ENCODE assay signal across 23 cellular contexts in the genomic region with DNA sequence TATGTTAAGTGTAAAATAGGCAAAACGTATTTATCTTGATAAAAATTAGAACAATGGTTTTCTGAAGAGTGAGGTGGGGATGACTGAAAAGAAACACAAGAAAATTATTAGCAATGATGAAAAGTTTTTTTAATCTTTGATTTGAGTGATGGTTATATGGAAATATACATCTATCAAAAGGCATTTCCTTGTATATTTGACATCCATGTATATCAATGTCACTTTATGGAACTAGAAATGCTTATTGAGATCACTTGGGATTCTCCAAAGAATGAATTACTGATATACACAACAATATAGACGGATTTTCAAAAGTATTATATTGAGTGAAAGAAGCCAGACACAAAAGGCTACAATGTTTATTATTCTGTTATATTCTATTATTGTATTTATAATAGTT.
"Had no signal": no experiment of that assay in that cellular context is flagged by ENCODE, and none has a peak within 500 bp of the region (broad histone marks: within the 10 kb centered on the region; RNA-seq: fewer than 3 reads in every experiment).

No MANE protein-coding gene starts in this region.

- H3K9me3 ChIP-seq: colonic mucosa, esophagus muscularis mucosa, gastrocnemius medialis, gastroesophageal sphincter, heart left ventricle, heart right ventricle had no signal

- H3K27me3 ChIP-seq: colonic mucosa, dorsolateral prefrontal cortex, esophagus muscularis mucosa, esophagus squamous epithelium, foreskin keratinocyte, gastrocnemius medialis, gastroesophageal sphincter, heart left ventricle, heart right ventricle had no signal

- H3K36me3 ChIP-seq: colonic mucosa, esophagus muscularis mucosa, esophagus squamous epithelium, gastrocnemius medialis, gastroesophageal sphincter, heart left ventricle, heart right ventricle had no signal

- H3K4me3 ChIP-seq: colonic mucosa, coronary artery, dorsolateral prefrontal cortex, esophagus muscularis mucosa, esophagus squamous epithelium, gastrocnemius medialis, gastroesophageal sphincter, heart left ventricle, heart right ventricle had no signal

- H3K27ac ChIP-seq: colonic mucosa, coronary artery, dorsolateral prefrontal cortex, epithelial cell of prostate, esophagus muscularis mucosa, esophagus squamous epithelium, foreskin keratinocyte, gastrocnemius medialis, gastroesophageal sphincter, heart left ventricle, heart right ventricle had no signal

- DNase-seq: colonic mucosa; cortex of kidney; dermis blood vessel endothelial cell; dorsolateral prefrontal cortex; effector CD4-positive, alpha-beta T cell; effector CD8-positive, alpha-beta T cell; effector memory CD4-positive, alpha-beta T cell; effector memory CD8-positive, alpha-beta T cell; endodermal cell; erythroblast; esophagus squamous epithelium; foreskin fibroblast; foreskin keratinocyte; foreskin melanocyte; gastrocnemius medialis; glutamatergic neuron; head of caudate nucleus; heart left ventricle; heart right ventricle had no signal
